In the genomic region with DNA sequence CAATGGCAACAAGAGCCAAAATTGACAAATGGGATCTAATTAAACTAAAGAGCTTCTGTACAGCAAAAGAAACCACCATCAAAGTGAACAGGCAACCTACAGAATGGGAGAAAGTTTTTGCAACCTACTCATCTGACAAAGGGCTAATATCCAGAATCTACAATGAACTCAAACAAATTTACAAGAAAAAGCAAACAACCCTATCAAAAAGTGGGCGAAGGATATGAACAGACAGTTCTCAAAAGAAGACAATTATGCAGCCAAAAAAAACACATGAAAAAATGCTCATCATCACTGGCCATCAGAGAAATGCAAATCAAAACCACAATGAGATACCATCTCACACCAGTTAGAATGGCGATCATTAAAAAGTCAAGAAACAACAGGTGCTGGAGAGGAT, we compare ENCODE assay signal across 3 cellular contexts. TPM values are rescaled to one million over a fixed set of nuclear protein-coding genes. Genes with fewer than 3 reads are reported as not detected.
"Had no signal": no experiment of that assay in that cellular context is flagged by ENCODE, and none has a peak within 500 bp of the region (broad histone marks: within the 10 kb centered on the region; RNA-seq: fewer than 3 reads in every experiment).

No MANE protein-coding gene starts in this region.

RNA-seq across cellular contexts. Expression of gene CD248, which starts 3.4 kb away (rescaled TPM):
- total RNA-seq: HT-29 had no signal
- polyA plus RNA-seq: K562 had no signal

RNA-seq across cellular contexts. Expression of gene TMEM151A, which starts 28.6 kb away (rescaled TPM):
- total RNA-seq: IMR-90, K562 had no signal
- polyA plus RNA-seq: K562 had no signal
